Comparison of ENCODE assay signal across 20 cellular contexts in the genomic region with DNA sequence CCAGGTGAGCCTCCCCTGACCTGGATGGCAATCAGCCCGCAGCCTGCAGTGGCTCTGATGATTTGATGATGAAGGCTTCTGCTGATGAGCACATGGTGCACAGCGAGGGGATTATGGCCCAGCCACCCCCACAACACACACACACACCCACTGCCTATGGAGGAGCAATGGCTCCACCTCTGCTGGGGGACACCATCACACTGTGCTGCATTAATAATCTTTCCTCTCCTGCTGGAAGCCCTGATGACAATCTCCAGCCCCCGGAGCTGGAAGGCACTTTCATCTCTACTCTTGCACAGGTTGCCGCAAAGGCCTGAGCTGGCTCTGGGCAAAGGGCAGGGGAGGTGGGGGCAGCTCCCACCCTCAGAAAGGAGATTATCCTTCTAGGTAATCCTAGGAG.
DNase-seq lines count a peak whose midpoint lies in the region; ATAC-seq, FAIRE-seq and TF ChIP-seq lines count a peak whose summit lies in the region.
"Had no signal": no experiment of that assay in that cellular context is flagged by ENCODE, and none has a peak within 500 bp of the region (broad histone marks: within the 10 kb centered on the region; RNA-seq: fewer than 3 reads in every experiment).

No MANE protein-coding gene starts in this region.

- no peak overlapping the region for H2AK5ac ChIP-seq in H1 (ENCODE audit: low read depth, low read length)

- no peaks in the 10 kb centered on the region for H3K27me3 ChIP-seq in H1 (replicated peaks in 1 of 4; ENCODE audit: control insufficient read depth in 3 of 4, extremely low read depth in 1 of 4, insufficient read depth in 3 of 4, low read length in 3 of 4)

- H4K8ac ChIP-seq in H1 (ENCODE audit: extremely low read depth, insufficient read depth, low read length) = no peak overlapping the region

- H3K4me1 ChIP-seq in H1 (replicated peaks in 1 of 4; ENCODE audit: control insufficient read depth in 3 of 4, insufficient read depth in 4 of 4, low read length in 3 of 4) = peaks cover 0 to 10% (median 3%) of the 10 kb centered on the region in 4 experiments; a peak in 4 of 7 replicates
- H3K4me1 ChIP-seq: A549, Caco-2 had no signal

- 0 out of 2 replicates have a peak overlapping the region, but pooled peaks have one; percentile 55 for H2BK20ac ChIP-seq in H1 (ENCODE audit: low read length)

- no peaks in the 10 kb centered on the region for H3K79me1 ChIP-seq in H1 (ENCODE audit: low read depth, low read length)

- no peak overlapping the region for H3K27ac ChIP-seq in H1 (ENCODE audit: low read depth, low read length)
- H3K27ac ChIP-seq: 22Rv1, A549, C4-2B, HL-60 had no signal

- CTCF ChIA-PET in H1 (lab: Charles Lee; ENCODE audit: partially characterized antibody) = interaction anchor here (0.6 to 3.2 kb wide), 11 partner anchors 8 to 144 kb away, joined by 3 to 18 read pairs (median 5); no protein-coding TSS in a partner anchor
- CTCF ChIA-PET in activated CD8-positive, alpha-beta memory T cell treated with anti-CD3 and anti-CD28 coated beads, Interleukin-2, amount 10 ng/mL, durations not matched to agents 7 days and 5 days (lab: Charles Lee) = interaction anchor here (0.9 to 2.5 kb wide), 4 partner anchors 11 to 93 kb away, joined by 3 to 25 read pairs (median 6); partner anchors contain the start of gene PLXDC1

- 93% methylated on average over 4 of the region's 4 CpGs; no CpG with 5 or more reads in 1 of the 2 experiments for WGBS in H1 (ENCODE audit: extremely low coverage in 1 of 2, insufficient coverage in 1 of 2, insufficient read length in 1 of 2, insufficient replicate concordance in 2 of 2, low coverage in 1 of 2, low lambda C conversion rate in 2 of 2, missing lambda C conversion rate in 1 of 2), 2 experiments

- TF ChIP-seq POLR2A in H1 (IDR thresholded peaks at IDR 0.05; ENCODE audit: control extremely low read depth in 1 of 2, low read depth in 2 of 2, low read length in 2 of 2) = no peak

- no peak for TF ChIP-seq CTCF in H1 (IDR thresholded peaks at IDR 0.05; ENCODE audit: control extremely low read depth in 1 of 3, insufficient read depth in 1 of 3, low read depth in 1 of 3, low read length in 3 of 3)

- no peak overlapping the region for H3K4me3 Mint-ChIP-seq in activated CD8-positive, alpha-beta memory T cell treated with anti-CD3 and anti-CD28 coated beads, Interleukin-2, amount 10 ng/mL, durations not matched to agents 7 days and 5 days
- H3K4me3 Mint-ChIP-seq: CD4-positive, alpha-beta T cell; H9 had no signal

- no peak overlapping the region for H4K5ac ChIP-seq in H1 (ENCODE audit: insufficient read length, low read depth, low read length)

- peak overlapping the region; percentile 13; the same call in 1 of the 2 replicates for H2BK5ac ChIP-seq in H1 (ENCODE audit: low read depth, low read length)

- H3K36me3 ChIP-seq in H1 (ENCODE audit: control insufficient read depth in 2 of 4, insufficient read depth in 4 of 4, low read length in 3 of 4) = no peaks in the 10 kb centered on the region; a peak in 1 of 8 replicates

- no peaks in the 10 kb centered on the region for H3K79me2 ChIP-seq in H1 (ENCODE audit: control insufficient read depth in 1 of 2, insufficient read depth in 2 of 2, low read length in 2 of 2)

- TF ChIP-seq RAD21 in H1 (IDR thresholded peaks at IDR 0.05 in 1 of 2, conservative IDR thresholded peaks at IDR 0.05 in 1 of 2; ENCODE audit: low read depth in 2 of 2, low read length in 2 of 2) = no peak

- no peak overlapping the region for H3K56ac ChIP-seq in H1 (replicated peaks; ENCODE audit: insufficient read length, low read depth, low read length)

- H4K91ac ChIP-seq in H1 (replicated peaks; ENCODE audit: insufficient read length, low read length) = no peak overlapping the region

- H3K27me3 Mint-ChIP-seq in activated CD8-positive, alpha-beta memory T cell treated with anti-CD3 and anti-CD28 coated beads, Interleukin-2, amount 10 ng/mL, durations not matched to agents 7 days and 5 days = no peaks in the 10 kb centered on the region
- H3K27me3 Mint-ChIP-seq: CD4-positive, alpha-beta T cell had no signal

- no peak for DNase-seq in activated naive CD4-positive, alpha-beta T cell treated with anti-CD3 and anti-CD28 coated beads, Interleukin-2, amount 50 U/mL, for 72 hours (ENCODE audit: low spot score in 2 of 2)
- no peak for DNase-seq in activated naive CD4-positive, alpha-beta T cell (lab: John Stamatoyannopoulos, UW)
- peak; percentile 96 for DNase-seq in NCI-H82 (lab: John Stamatoyannopoulos, UW)
- no peak for DNase-seq in H1 (ENCODE audit: low read depth in 1 of 2, low spot score in 2 of 2)
- no peak for DNase-seq in activated CD8-positive, alpha-beta memory T cell treated with anti-CD3 and anti-CD28 coated beads, Interleukin-2, amount 10 ng/mL, durations not matched to agents 7 days and 5 days
- DNase-seq in NCI-H2171 treated with DMSO at 0.1 percent for 48 hours (lab: John Stamatoyannopoulos, UW) = no peak
- no peak for DNase-seq in amygdala (lab: John Stamatoyannopoulos, UW)
- DNase-seq: AML-193; Caco-2; CD4-positive, alpha-beta T cell; DMS79 treated with DMSO at 0.1 percent for 48 hours; GF-D8; GOT3; H9; IMR-90 had no signal

- no peak overlapping the region for H3K4me3 ChIP-seq in H1 (ENCODE audit: extremely low read depth in 1 of 4, insufficient read depth in 2 of 4, low read depth in 3 of 4, low read length in 4 of 4)
- H3K4me3 ChIP-seq: A549 had no signal

- POLR2A ChIA-PET in H1 (lab: Charles Lee; ENCODE audit: partially characterized antibody) = interaction anchor here (0.8 kb wide), 1 partner anchor 82 kb away, joined by 4 read pairs; no protein-coding TSS in a partner anchor

- H3K9ac ChIP-seq in H1 (replicated peaks in 1 of 4; ENCODE audit: extremely low read depth in 1 of 4, low read depth in 3 of 4, low read length in 3 of 4) = no peak overlapping the region

- no peaks in the 10 kb centered on the region for H4K20me1 ChIP-seq in H1 (replicated peaks in 1 of 2; ENCODE audit: control insufficient read depth in 1 of 2, insufficient read depth in 2 of 2, low read length in 2 of 2)

- no peaks in the 10 kb centered on the region for H3K9me3 Mint-ChIP-seq in activated naive CD4-positive, alpha-beta T cell treated with anti-CD3 and anti-CD28 coated beads, Interleukin-2, amount 50 U/mL, for 72 hours
- no peaks in the 10 kb centered on the region for H3K9me3 Mint-ChIP-seq in activated CD8-positive, alpha-beta memory T cell treated with anti-CD3 and anti-CD28 coated beads, Interleukin-2, amount 10 ng/mL, durations not matched to agents 7 days and 5 days (ENCODE audit: low read depth)
- H3K9me3 Mint-ChIP-seq: CD4-positive, alpha-beta T cell; H9 had no signal

- no peak overlapping the region for H3K18ac ChIP-seq in H1 (ENCODE audit: extremely low read depth, low read length)

- TF ChIP-seq EP300 in H1 (IDR thresholded peaks at IDR 0.05; ENCODE audit: borderline replicate concordance in 1 of 2, low read depth in 2 of 2, low read length in 2 of 2) = no peak

- H3K4me1 Mint-ChIP-seq in activated CD8-positive, alpha-beta memory T cell treated with anti-CD3 and anti-CD28 coated beads, Interleukin-2, amount 10 ng/mL, durations not matched to agents 7 days and 5 days = peaks cover 18% of the 10 kb centered on the region

- peak overlapping the region; percentile 65 to 72 for H3K27ac Mint-ChIP-seq in activated naive CD4-positive, alpha-beta T cell treated with anti-CD3 and anti-CD28 coated beads, Interleukin-2, amount 50 U/mL, for 72 hours
- H3K27ac Mint-ChIP-seq in activated CD8-positive, alpha-beta memory T cell treated with anti-CD3 and anti-CD28 coated beads, Interleukin-2, amount 10 ng/mL, durations not matched to agents 7 days and 5 days = no peak overlapping the region
- H3K27ac Mint-ChIP-seq: CD4-positive, alpha-beta T cell had no signal

- H3K23me2 ChIP-seq in H1 (ENCODE audit: low read depth, low read length) = no peaks in the 10 kb centered on the region

- no peaks in the 10 kb centered on the region for H3K36me3 Mint-ChIP-seq in activated naive CD4-positive, alpha-beta T cell treated with anti-CD3 and anti-CD28 coated beads, Interleukin-2, amount 50 U/mL, for 72 hours
- no peaks in the 10 kb centered on the region for H3K36me3 Mint-ChIP-seq in activated CD8-positive, alpha-beta memory T cell treated with anti-CD3 and anti-CD28 coated beads, Interleukin-2, amount 10 ng/mL, durations not matched to agents 7 days and 5 days

- no peak overlapping the region for H3K14ac ChIP-seq in H1 (ENCODE audit: insufficient read length)

- no peak overlapping the region for H3K4me2 ChIP-seq in H1 (ENCODE audit: insufficient read depth in 1 of 2, low read depth in 2 of 2, low read length in 2 of 2)
- H3K4me2 ChIP-seq: A549 had no signal

- H3K9me3 ChIP-seq in H1 (ENCODE audit: insufficient read depth in 2 of 2, low read depth in 1 of 2, low read length in 1 of 2) = no peaks in the 10 kb centered on the region
- H3K9me3 ChIP-seq: A549, Caco-2 had no signal

- peak overlapping the region; percentile 53; the same call in 1 of the 2 replicates for H2BK15ac ChIP-seq in H1 (ENCODE audit: low read length)

- no peak for ATAC-seq in activated naive CD4-positive, alpha-beta T cell treated with anti-CD3 and anti-CD28 coated beads, Interleukin-2, amount 50 U/mL, for 72 hours
- no peak for ATAC-seq in activated CD8-positive, alpha-beta memory T cell treated with anti-CD3 and anti-CD28 coated beads, Interleukin-2, amount 10 ng/mL, durations not matched to agents 7 days and 5 days
- ATAC-seq in GM18517 (IDR thresholded peaks at IDR 0.05; ENCODE audit: unreplicated experiment) = no peak
- ATAC-seq: A549 had no signal

- no peak overlapping the region for H3K23ac ChIP-seq in H1 (ENCODE audit: insufficient read length)

- no peak for FAIRE-seq in H1 (lab: Jason Lieb, UNC)
- FAIRE-seq: A549 had no signal

- no peak overlapping the region for H2AFZ ChIP-seq in H1 (ENCODE audit: low read length)

- H3K4ac ChIP-seq in H1 (replicated peaks; ENCODE audit: insufficient read length, low read depth, low read length) = no peak overlapping the region

- no peak overlapping the region for H2BK12ac ChIP-seq in H1 (ENCODE audit: low read depth, low read length)

- H2BK120ac ChIP-seq in H1 (replicated peaks; ENCODE audit: low read depth, low read length) = no peak overlapping the region

TF ChIP-seq in H1, 55 proteins besides CTCF, POLR2A, EP300 and RAD21:
- TF ChIP-seq MAX (IDR thresholded peaks at IDR 0.05) (no peak), HDAC2 (IDR thresholded peaks at IDR 0.05; ENCODE audit: borderline replicate concordance in 1 of 2, low read depth in 2 of 2, low read length in 2 of 2) (no peak), HDAC6 (IDR thresholded peaks at IDR 0.05; ENCODE audit: low read depth, low read length) (no peak)
